Comparison of ENCODE assay signal across 23 cellular contexts in the genomic region with DNA sequence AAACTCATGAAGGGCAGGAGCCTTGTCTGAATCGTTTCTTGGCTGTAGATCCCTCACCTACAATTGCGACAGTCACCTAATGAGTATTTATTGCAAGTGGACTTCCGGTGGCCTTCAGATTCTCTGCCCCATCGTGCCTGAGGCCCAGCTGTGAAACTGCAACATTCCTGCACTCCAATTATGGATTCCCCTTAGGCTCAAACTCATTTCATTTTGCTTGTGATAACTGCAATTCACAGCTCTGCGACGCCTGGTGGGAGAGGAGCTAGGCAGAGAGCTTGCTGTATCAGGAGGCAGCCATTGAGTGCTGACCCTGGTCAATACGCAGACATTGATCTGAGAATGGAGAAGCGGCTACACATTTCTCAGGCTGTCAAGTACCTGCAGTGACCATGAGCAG. TPM values are rescaled to one million over a fixed set of nuclear protein-coding genes. Genes with fewer than 3 reads are reported as not detected.
DNase-seq lines count a peak whose midpoint lies in the region; ATAC-seq, FAIRE-seq and TF ChIP-seq lines count a peak whose summit lies in the region.
"Had no signal": no experiment of that assay in that cellular context is flagged by ENCODE, and none has a peak within 500 bp of the region (broad histone marks: within the 10 kb centered on the region; RNA-seq: fewer than 3 reads in every experiment).

No MANE protein-coding gene starts in this region.

- peaks cover 3% of the 10 kb centered on the region for H3K9me1 ChIP-seq in K562 (ENCODE audit: control insufficient read depth, insufficient read depth, low read length)

- DNase-seq in DMS53 (lab: John Stamatoyannopoulos, UW) (peak; percentile 30), DMS53 treated with DMSO at 0.1 percent for 48 hours (lab: John Stamatoyannopoulos, UW; ENCODE audit: unreplicated experiment) (no peak), K562 (ENCODE audit: extremely low read depth in 1 of 4, low spot score in 3 of 4) (no peak), left lobe of liver (ENCODE audit: low spot score) (peak; percentile 10), retina (peak; percentile 10), Right ventricle myocardium superior (no peak), SW480 (ENCODE audit: low spot score) (no peak)
- no peak for DNase-seq in effector CD4-positive, alpha-beta T cell
- DNase-seq: CD8-positive, alpha-beta T cell; COR-L47; DMS153; H7 had no signal

- BruUV-seq in K562 (replicated peaks; lab: Mats Ljungman, UMichigan), result no TSS peak

- peak overlapping the region; percentile 70 for H3K27ac ChIP-seq in K562 (ENCODE audit: extremely low read depth, low read depth, low read length)
- H3K27ac ChIP-seq: 22Rv1 had no signal

- no peak overlapping the region for H3K4me3 ChIP-seq in K562
- H3K4me3 ChIP-seq: GM12878 had no signal

- H2AFZ ChIP-seq in K562 (ENCODE audit: low read depth, low read length), result no peak overlapping the region

- no peaks in the 10 kb centered on the region for H3K79me2 ChIP-seq in K562 (ENCODE audit: control insufficient read depth, insufficient read depth, low read length)

- no peak for ATAC-seq in K562
- no peak for ATAC-seq in left lobe of liver
- ATAC-seq in Right ventricle myocardium superior (ENCODE audit: poor library complexity), result no peak
- ATAC-seq: CD8-positive, alpha-beta T cell; GM12878; HepG2 had no signal

- H3K36me3 ChIP-seq in K562 (ENCODE audit: control insufficient read depth, insufficient read depth, low read length), result peaks cover 4% of the 10 kb centered on the region; the same call in 1 of the 3 replicates

- POLR2A ChIA-PET in K562 (lab: Yijun Ruan, JAX), result interaction anchor here (0.8 to 1.0 kb wide), 2 partner anchors 8 to 41 kb away, joined by 3 to 7 read pairs; no protein-coding TSS in a partner anchor

- TF ChIP-seq CTCF in K562 (IDR thresholded peaks at IDR 0.05 in 2 of 3, conservative IDR thresholded peaks at IDR 0.05 in 1 of 3; ENCODE audit: insufficient read depth in 2 of 3, low read depth in 1 of 3, low read length in 3 of 3), result no peak

- H3K9me3 ChIP-seq in K562 (replicated peaks; ENCODE audit: control insufficient read depth, insufficient read depth, low read depth, low read length), result no peaks in the 10 kb centered on the region; the same call in 1 of the 2 replicates

- peaks cover 52 to 58% of the 10 kb centered on the region in 2 experiments for H3K4me1 ChIP-seq in K562 (replicated peaks in 1 of 2; ENCODE audit: control insufficient read depth in 2 of 2, insufficient read depth in 2 of 2, low read length in 2 of 2)

- no peak overlapping the region for H3K4me2 ChIP-seq in K562 (ENCODE audit: insufficient read depth, low read length)

- no peaks in the 10 kb centered on the region for H3K27me3 ChIP-seq in K562 (ENCODE audit: control insufficient read depth in 2 of 2, insufficient read depth in 2 of 2, low read length in 2 of 2)

- in situ Hi-C loops in K562 (cut with MboI), result no loop called here

- H3K9ac ChIP-seq in K562 (ENCODE audit: insufficient read depth in 1 of 2, low read depth in 2 of 2, low read length in 2 of 2), result 0 out of 4 replicates have a peak overlapping the region, but pooled peaks have one; percentile 32 to 58

- FAIRE-seq in K562 (lab: Jason Lieb, UNC), result no peak
- FAIRE-seq: D721Med, GM12878, GM18507, HepG2, HTR-8/SVneo had no signal

- TF ChIP-seq RAD21 in K562 (CRISPR knock-in tag; conservative IDR thresholded peaks at IDR 0.05 in 1 of 2, IDR thresholded peaks at IDR 0.05 in 1 of 2), result no peak

- 57% methylated on average over 8 of the region's 8 CpGs for WGBS in K562 (ENCODE audit: insufficient coverage, low coverage, missing lambda C conversion rate)

- no peak for TF ChIP-seq EP300 in K562 (IDR thresholded peaks at IDR 0.05; ENCODE audit: low read length)

- CTCF ChIA-PET in K562 (lab: Yijun Ruan, JAX; ENCODE audit: low intra/inter-chr PET ratio), result no interaction called here

- TF ChIP-seq POLR2A in K562 (conservative IDR thresholded peaks at IDR 0.05), result no peak

- H4K20me1 ChIP-seq in K562 (replicated peaks; ENCODE audit: control insufficient read depth, insufficient read depth, low read length), result no peaks in the 10 kb centered on the region

- intact Hi-C loops in K562 (cut with micrococcal nuclease), result no loop called here
- intact Hi-C loops in Right ventricle myocardium superior (cut with DNase I), result no loop called here

TF ChIP-seq in K562, 482 proteins besides CTCF, POLR2A, EP300 and RAD21:
- TF ChIP-seq SRF (CRISPR knock-in tag; IDR thresholded peaks at IDR 0.05) (no peak), ZNF445 (CRISPR knock-in tag; IDR thresholded peaks at IDR 0.05; ENCODE audit: low read depth) (no peak), PTBP1 (IDR thresholded peaks at IDR 0.05; ENCODE audit: low read depth, low read length) (no peak)

RNA-seq across cellular contexts. Expression of gene CCDC70, which starts 59.0 kb away (rescaled TPM):
- not detected in 2 replicates for total RNA-seq in K562 (2011; cell fraction: chromatin; rRNA removed; ENCODE audit: low replicate concordance)
- total RNA-seq in K562 (2011; cell fraction: nucleolus; rRNA removed), result not detected in 2 replicates
- total RNA-seq in K562 (2011; cell fraction: nucleoplasm; rRNA removed), result not detected in 2 replicates
- not detected in 2 replicates for total RNA-seq in K562 (2014; rRNA removed)
- total RNA-seq in K562 (2014; rRNA removed; fragmentation: Illumina TruSeq; extraction: Trizol), result not detected in 2 replicates
- total RNA-seq in K562 (2015; rRNA removed; fragmentation: Illumina TruSeq; extraction: Trizol), result 0.19 TPM in 1 of 2 replicates, not detected in the other
- not detected in 2 replicates for total RNA-seq in K562 (2021)
- polyA plus RNA-seq in K562 (2011; rRNA removed), result not detected in 2 replicates
- not detected in 2 replicates for polyA plus RNA-seq in K562 (2011; cell fraction: cytosol; rRNA removed)
- not detected in 2 replicates for polyA plus RNA-seq in K562 (2011; cell fraction: nucleus; rRNA removed)
- polyA plus RNA-seq in K562 (2012), result 0.17 and 0.25 TPM in 2 replicates
- polyA plus RNA-seq in K562 (2014; fragmentation: Illumina TruSeq; extraction: Trizol), result not detected in 2 replicates
- polyA plus RNA-seq in K562 (2014; fragmentation: Nextera tagmentation; extraction: Ambion mirVana), result not detected
- polyA plus RNA-seq in K562 (2014; rRNA removed), result not detected in 2 replicates
- not detected in 2 replicates for polyA minus RNA-seq in K562 (2011; rRNA and poly(A)+ RNA removed)
- polyA minus RNA-seq in K562 (2011; cell fraction: cytosol; rRNA and poly(A)+ RNA removed), result not detected in 2 replicates
- not detected in 2 replicates for polyA minus RNA-seq in K562 (2011; cell fraction: nucleus; rRNA and poly(A)+ RNA removed)
- not detected for total RNA-seq in left lobe of liver
- not detected for total RNA-seq in Right ventricle myocardium superior
- total RNA-seq: A673; CD8-positive, alpha-beta T cell; Daoy; G401; GM12878; H7 had no signal
- polyA plus RNA-seq: BJ, CD14-positive monocyte, GM12878, HepG2 had no signal

Comparison
In these comparisons a context has a peak if more than half of its experiments do, and no peak if none do; other contexts are left out.
1. DNase-seq: peak in DMS53 (single experiment), left lobe of liver (single experiment) and retina (single experiment); none in DMS53 treated with DMSO at 0.1 percent for 48 hours (single experiment), K562 (0 of 4), Right ventricle myocardium superior (single experiment), effector CD4-positive, alpha-beta T cell (single experiment) and SW480 (single experiment).